In genomic region chr1:162627662-162628296, GRCh38 we compare ENCODE assay signal across 9 cellular contexts. TPM values are rescaled to one million over a fixed set of nuclear protein-coding genes. Genes with fewer than 3 reads are reported as not detected.
DNase-seq lines count a peak whose midpoint lies in the region; ATAC-seq and TF ChIP-seq lines count a peak whose summit lies in the region.
"Had no signal": no experiment of that assay in that cellular context is flagged by ENCODE, and none has a peak within 500 bp of the region (broad histone marks: within the 10 kb centered on the region; RNA-seq: fewer than 3 reads in every experiment).

No MANE protein-coding gene starts in this region.

- H3K4me1 Mint-ChIP-seq in CD4-positive, alpha-beta T cell (ENCODE audit: low read depth) = no peaks in the 10 kb centered on the region

- no peak for DNase-seq in CD4-positive, alpha-beta T cell
- DNase-seq in HAP-1 (ENCODE audit: low spot score in 2 of 2) (peak; percentile 26 to 27), SKM-1 (lab: John Stamatoyannopoulos, UW; ENCODE audit: unreplicated experiment) (peak; percentile 45), kidney tubule cell (ENCODE audit: low spot score) (peak; percentile 26), 8988T (no peak)
- no peak for DNase-seq in activated CD4-positive, alpha-beta T cell treated with anti-CD3 and anti-CD28 coated beads for 4 hours

- no peak for ATAC-seq in CD4-positive, alpha-beta T cell (ENCODE audit: poor library complexity)
- ATAC-seq in GM21381 (IDR thresholded peaks at IDR 0.05; ENCODE audit: unreplicated experiment) = no peak
- no peak for ATAC-seq in HG02852 (IDR thresholded peaks at IDR 0.05; ENCODE audit: unreplicated experiment)

- TF ChIP-seq CTCF in CD4-positive, alpha-beta T cell (IDR thresholded peaks at IDR 0.05) = peak; percentile 66

- no peaks in the 10 kb centered on the region for H3K36me3 Mint-ChIP-seq in CD4-positive, alpha-beta T cell (ENCODE audit: low read depth)

- H3K9me3 ChIP-seq in CD4-positive, alpha-beta T cell (ENCODE audit: control insufficient read depth, low read length) = no peaks in the 10 kb centered on the region
- H3K9me3 ChIP-seq in HAP-1 = no peaks in the 10 kb centered on the region
- H3K9me3 ChIP-seq: SJSA1 had no signal

- in situ Hi-C loops in HAP-1 (cut with MboI; ENCODE audit: low sequenced_read_pairs) = no loop called here

- H3K36me3 ChIP-seq in HAP-1 (replicated peaks) = no peaks in the 10 kb centered on the region
- H3K36me3 ChIP-seq: SJSA1 had no signal

- no peaks in the 10 kb centered on the region for H3K27me3 ChIP-seq in CD4-positive, alpha-beta T cell (ENCODE audit: control insufficient read depth, insufficient read depth, low read length)
- H3K27me3 ChIP-seq in HAP-1 (ENCODE audit: low read depth) = no peaks in the 10 kb centered on the region
- H3K27me3 ChIP-seq: SJSA1 had no signal

- no peaks in the 10 kb centered on the region for H3K4me1 ChIP-seq in HAP-1

- no peak overlapping the region for H3K27ac ChIP-seq in CD4-positive, alpha-beta T cell (ENCODE audit: low read depth, low read length)

- intact Hi-C loops in CD4-positive, alpha-beta T cell (cut with DNase I, micrococcal nuclease) = loop anchor here (2.0 to 5.0 kb wide), 2 partner anchors 570 to 571 kb away; no protein-coding TSS in a partner anchor

- no peak overlapping the region for H3K4me3 Mint-ChIP-seq in CD4-positive, alpha-beta T cell

- CTCF ChIA-PET in CD4-positive, alpha-beta T cell (lab: Charles Lee) = no interaction called here

- no peaks in the 10 kb centered on the region for H3K9me3 Mint-ChIP-seq in CD4-positive, alpha-beta T cell

- POLR2A ChIA-PET in CD4-positive, alpha-beta T cell (lab: Charles Lee) = no interaction called here

- H3K27ac Mint-ChIP-seq in CD4-positive, alpha-beta T cell = no peak overlapping the region

- H3K27me3 Mint-ChIP-seq in CD4-positive, alpha-beta T cell = peaks cover 21% of the 10 kb centered on the region

- H3K4me3 ChIP-seq in HAP-1 = no peak overlapping the region

RNA-seq across cellular contexts. Expression of gene DDR2, which starts 4.5 kb away (rescaled TPM):
- under 1 TPM; 0.22 to 0.42 TPM for total RNA-seq in CD4-positive, alpha-beta T cell

Comparison
In these comparisons a context has a peak if more than half of its experiments do, and no peak if none do; other contexts are left out.
1. DNase-seq: peak in HAP-1 (2 of 2), SKM-1 (single experiment) and kidney tubule cell (single experiment); none in CD4-positive, alpha-beta T cell (0 of 10), 8988T (single experiment) and activated CD4-positive, alpha-beta T cell treated with anti-CD3 and anti-CD28 coated beads for 4 hours (0 of 2).